Comparison of ENCODE assay signal across 9 cellular contexts in genomic region chr9:129235931-129236331, GRCh38. TPM values are rescaled to one million over a fixed set of nuclear protein-coding genes. Genes with fewer than 3 reads are reported as not detected.
DNase-seq lines count a peak whose midpoint lies in the region; ATAC-seq, FAIRE-seq and TF ChIP-seq lines count a peak whose summit lies in the region.
"Had no signal": no experiment of that assay in that cellular context is flagged by ENCODE, and none has a peak within 500 bp of the region (broad histone marks: within the 10 kb centered on the region; RNA-seq: fewer than 3 reads in every experiment).

No MANE protein-coding gene starts in this region.

- no peak for TF ChIP-seq RAD21 in H1 (IDR thresholded peaks at IDR 0.05 in 1 of 2, conservative IDR thresholded peaks at IDR 0.05 in 1 of 2; ENCODE audit: low read depth in 2 of 2, low read length in 2 of 2)

- H3K4ac ChIP-seq in H1 (replicated peaks; ENCODE audit: insufficient read length, low read depth, low read length), result no peak overlapping the region

- no peak overlapping the region for H3K4me3 ChIP-seq in H1 (ENCODE audit: extremely low read depth in 1 of 4, insufficient read depth in 2 of 4, low read depth in 3 of 4, low read length in 4 of 4)

- no peak overlapping the region for H3K14ac ChIP-seq in H1 (ENCODE audit: insufficient read length)

- TF ChIP-seq CTCF in H1 (IDR thresholded peaks at IDR 0.05; ENCODE audit: control extremely low read depth in 1 of 3, insufficient read depth in 1 of 3, low read depth in 1 of 3, low read length in 3 of 3), result no peak

- no peak for FAIRE-seq in H1 (lab: Jason Lieb, UNC)

- no peak overlapping the region for H2BK5ac ChIP-seq in H1 (ENCODE audit: low read depth, low read length)

- no peaks in the 10 kb centered on the region for H3K27me3 ChIP-seq in H1 (replicated peaks in 1 of 4; ENCODE audit: control insufficient read depth in 3 of 4, extremely low read depth in 1 of 4, insufficient read depth in 3 of 4, low read length in 3 of 4)

- TF ChIP-seq EP300 in H1 (IDR thresholded peaks at IDR 0.05; ENCODE audit: borderline replicate concordance in 1 of 2, low read depth in 2 of 2, low read length in 2 of 2), result no peak

- H4K91ac ChIP-seq in H1 (replicated peaks; ENCODE audit: insufficient read length, low read length), result no peak overlapping the region

- no peak overlapping the region for H2BK120ac ChIP-seq in H1 (replicated peaks; ENCODE audit: low read depth, low read length)

- no peak overlapping the region for H2AFZ ChIP-seq in H1 (ENCODE audit: low read length)

- H3K4me2 ChIP-seq in H1 (ENCODE audit: insufficient read depth in 1 of 2, low read depth in 2 of 2, low read length in 2 of 2), result no peak overlapping the region

- no peak overlapping the region for H2BK15ac ChIP-seq in H1 (ENCODE audit: low read length)

- H3K4me1 ChIP-seq in H1 (replicated peaks in 1 of 4; ENCODE audit: control insufficient read depth in 3 of 4, insufficient read depth in 4 of 4, low read length in 3 of 4), result peaks cover 0 to 13% (median 4%) of the 10 kb centered on the region in 4 experiments; a peak in 5 of 7 replicates

- no peak overlapping the region for H3K23ac ChIP-seq in H1 (ENCODE audit: insufficient read length)

- H4K8ac ChIP-seq in H1 (ENCODE audit: extremely low read depth, insufficient read depth, low read length), result no peak overlapping the region; the same call in 1 of the 2 replicates

- H3K18ac ChIP-seq in H1 (ENCODE audit: extremely low read depth, low read length), result no peak overlapping the region

- H3K56ac ChIP-seq in H1 (replicated peaks; ENCODE audit: insufficient read length, low read depth, low read length), result no peak overlapping the region

- WGBS in H1 (ENCODE audit: extremely low coverage in 1 of 2, insufficient coverage in 1 of 2, insufficient read length in 1 of 2, insufficient replicate concordance in 2 of 2, low coverage in 1 of 2, low lambda C conversion rate in 2 of 2, missing lambda C conversion rate in 1 of 2), 2 experiments, result 87% methylated on average over 7 of the region's 7 CpGs; no CpG with 5 or more reads in 1 of the 2 experiments

- no peak overlapping the region for H3K9ac ChIP-seq in H1 (replicated peaks in 1 of 4; ENCODE audit: extremely low read depth in 1 of 4, low read depth in 3 of 4, low read length in 3 of 4)

- ATAC-seq in GM19351 (IDR thresholded peaks at IDR 0.05; ENCODE audit: unreplicated experiment) (no peak), GM19463 (IDR thresholded peaks at IDR 0.05; ENCODE audit: unreplicated experiment) (no peak), GM18868 (IDR thresholded peaks at IDR 0.05; ENCODE audit: unreplicated experiment) (no peak)

- peaks cover 0 to 3% of the 10 kb centered on the region in 2 experiments for H4K20me1 ChIP-seq in H1 (replicated peaks in 1 of 2; ENCODE audit: control insufficient read depth in 1 of 2, insufficient read depth in 2 of 2, low read length in 2 of 2)

- H3K27ac ChIP-seq in H1 (ENCODE audit: low read depth, low read length), result no peak overlapping the region

- POLR2A ChIA-PET in H1 (lab: Charles Lee; ENCODE audit: partially characterized antibody), result interaction anchor here (0.9 to 1.7 kb wide), 2 partner anchors 27 to 117 kb away, joined by 3 to 5 read pairs; no protein-coding TSS in a partner anchor

- DNase-seq in NCI-H510A (lab: John Stamatoyannopoulos, UW), result peak; percentile 65
- DNase-seq in activated CD8-positive, alpha-beta memory T cell treated with anti-CD3 and anti-CD28 coated beads for 24 hours, result peak; percentile 80
- no peak for DNase-seq in H1 (ENCODE audit: low read depth in 1 of 2, low spot score in 2 of 2)
- DNase-seq in stimulated activated naive CD4-positive, alpha-beta T cell treated with Interleukin-2 at 50 U/mL for 16 hours (lab: John Stamatoyannopoulos, UW), result peak; percentile 37
- DNase-seq: hypothalamus, nucleus accumbens had no signal

- H2BK20ac ChIP-seq in H1 (ENCODE audit: low read length), result no peak overlapping the region

- peaks cover 9% of the 10 kb centered on the region; the same call in 1 of the 2 replicates for H3K23me2 ChIP-seq in H1 (ENCODE audit: low read depth, low read length)

- H2AK5ac ChIP-seq in H1 (ENCODE audit: low read depth, low read length), result no peak overlapping the region

- no peak overlapping the region for H4K5ac ChIP-seq in H1 (ENCODE audit: insufficient read length, low read depth, low read length)

- CTCF ChIA-PET in H1 (lab: Charles Lee; ENCODE audit: partially characterized antibody), result interaction anchor here (0.6 to 1.2 kb wide), 3 partner anchors 93 to 1635 kb away, joined by 3 to 4 read pairs (median 3); no protein-coding TSS in a partner anchor

- H3K79me1 ChIP-seq in H1 (ENCODE audit: low read depth, low read length), result no peaks in the 10 kb centered on the region

- TF ChIP-seq POLR2A in H1 (IDR thresholded peaks at IDR 0.05; ENCODE audit: control extremely low read depth in 1 of 2, low read depth in 2 of 2, low read length in 2 of 2), result no peak

- no peaks in the 10 kb centered on the region for H3K9me3 ChIP-seq in H1 (ENCODE audit: insufficient read depth in 2 of 2, low read depth in 1 of 2, low read length in 1 of 2)

- no peaks in the 10 kb centered on the region for H3K36me3 ChIP-seq in H1 (ENCODE audit: control insufficient read depth in 2 of 4, insufficient read depth in 4 of 4, low read length in 3 of 4)

- H2BK12ac ChIP-seq in H1 (ENCODE audit: low read depth, low read length), result no peak overlapping the region

- H3K79me2 ChIP-seq in H1 (ENCODE audit: control insufficient read depth in 1 of 2, insufficient read depth in 2 of 2, low read length in 2 of 2), result no peaks in the 10 kb centered on the region

TF ChIP-seq in H1, 55 proteins besides CTCF, POLR2A, EP300 and RAD21:
- TF ChIP-seq TAF1 (IDR thresholded peaks at IDR 0.05; ENCODE audit: low read depth, low read length), result no peak
- TF ChIP-seq KDM1A (IDR thresholded peaks at IDR 0.05; ENCODE audit: borderline replicate concordance, low read length), result peak; percentile 38; the same call in 1 of the 2 replicates

RNA-seq across cellular contexts. Expression of gene IER5L, which starts 57.9 kb away (rescaled TPM):
- 1.0 and 1.2 TPM in 2 replicates for total RNA-seq in H1 (2021; fragmentation: NEBNext Ultra II Directional; extraction: Animal tissue kit (Norgen Biotek cat#: 25700))
- polyA plus RNA-seq in H1 (2011; rRNA removed), result 0.65 and 0.96 TPM in 2 replicates
- 0.62 TPM for polyA plus RNA-seq in H1 (2011; cell fraction: cytosol; rRNA removed)
- 1.7 TPM for polyA plus RNA-seq in H1 (2011; cell fraction: nucleus; rRNA removed)
- polyA plus RNA-seq in H1 (2012, experiment 1 of 2), result 0.25 to 0.47 TPM (median 0.34 TPM) in 4 replicates
- 0.16 TPM for polyA plus RNA-seq in H1 (2012, experiment 2 of 2)
- polyA plus RNA-seq in H1 (2013, experiment 1 of 2), result 0.36 TPM
- polyA plus RNA-seq in H1 (2013, experiment 2 of 2), result 0.48 TPM
- polyA minus RNA-seq in H1 (2011; rRNA and poly(A)+ RNA removed), result 0.22 and 0.27 TPM in 2 replicates
- 0.66 TPM for polyA minus RNA-seq in H1 (2011; cell fraction: cytosol; rRNA and poly(A)+ RNA removed)
- 6.8 TPM for polyA minus RNA-seq in H1 (2011; cell fraction: nucleus; rRNA and poly(A)+ RNA removed)

Comparison
In these comparisons a context has a peak if more than half of its experiments do, and no peak if none do; other contexts are left out.
1. DNase-seq: peak in NCI-H510A (single experiment), activated CD8-positive, alpha-beta memory T cell treated with anti-CD3 and anti-CD28 coated beads for 24 hours (single experiment) and stimulated activated naive CD4-positive, alpha-beta T cell treated with Interleukin-2 at 50 U/mL for 16 hours (single experiment); none in H1 (0 of 2).